Comparison of ENCODE assay signal across 8 cellular contexts in genomic region chr1:17606826-17607440, GRCh38.
DNase-seq lines count a peak whose midpoint lies in the region; ATAC-seq and TF ChIP-seq lines count a peak whose summit lies in the region.

No MANE protein-coding gene starts in this region.

- H3K9me3 ChIP-seq in SU-DHL-6 (ENCODE audit: insufficient read depth, low read length) (no peaks in the 10 kb centered on the region), colonic mucosa (no peaks in the 10 kb centered on the region), left lung (no peaks in the 10 kb centered on the region)

- H3K9ac ChIP-seq in SU-DHL-6 (ENCODE audit: low read length) (no peak overlapping the region), colonic mucosa (ENCODE audit: low read depth in 2 of 2, low read length in 2 of 2) (no peak overlapping the region)

- intact Hi-C loops in colonic mucosa (cut with DNase I) (loop anchor here (2.0 kb wide), 1 partner anchor 104 kb away; no protein-coding TSS in a partner anchor), left lung (cut with DNase I) (loop anchor here in 1 of 2 donors (5.0 kb wide), 1 partner anchor 105 kb away; no protein-coding TSS in a partner anchor)

- no peaks in the 10 kb centered on the region for H4K20me1 ChIP-seq in SU-DHL-6 (ENCODE audit: low read depth, low read length)

- no peaks in the 10 kb centered on the region for H3K79me2 ChIP-seq in SU-DHL-6 (ENCODE audit: insufficient read depth, low read length)

- peak; percentile 77 for TF ChIP-seq CTCF in SU-DHL-6 (IDR thresholded peaks at IDR 0.05; ENCODE audit: insufficient read depth, low read length, poor library complexity, severe bottlenecking)
- peak; percentile 95 for TF ChIP-seq CTCF in colonic mucosa (IDR thresholded peaks at IDR 0.05)
- peak; percentile 91 to 96 for TF ChIP-seq CTCF in left lung (IDR thresholded peaks at IDR 0.05)

- H3K4me1 ChIP-seq in colonic mucosa (peaks cover 3% of the 10 kb centered on the region), left lung (peaks cover 0 to 6% of the 10 kb centered on the region in 2 donors)

- H3K4me3 ChIP-seq in SU-DHL-6 (ENCODE audit: insufficient read depth, low read length, poor library complexity, severe bottlenecking): no peak overlapping the region
- no peak overlapping the region for H3K4me3 ChIP-seq in colonic mucosa
- no peak overlapping the region for H3K4me3 ChIP-seq in left lung

- H3K4me2 ChIP-seq in SU-DHL-6 (ENCODE audit: low read depth, low read length, poor library complexity, severe bottlenecking): no peak overlapping the region

- H3K27ac ChIP-seq in SU-DHL-6 (ENCODE audit: low read depth, low read length) (no peak overlapping the region), colonic mucosa (no peak overlapping the region), left lung (no peak overlapping the region)

- no peaks in the 10 kb centered on the region for H3K27me3 ChIP-seq in SU-DHL-6 (ENCODE audit: low read length)
- no peaks in the 10 kb centered on the region for H3K27me3 ChIP-seq in colonic mucosa
- H3K27me3 ChIP-seq in left lung: peaks cover 0 to 10% of the 10 kb centered on the region in 2 donors

- DNase-seq in NCI-H2029 (lab: John Stamatoyannopoulos, UW): peak; percentile 42
- no peak for DNase-seq in NCI-H2029 treated with DMSO at 0.1 percent for 48 hours (lab: John Stamatoyannopoulos, UW)
- peak; percentile 9 to 62 for DNase-seq in Kasumi-1 (lab: John Stamatoyannopoulos, UW)
- DNase-seq in colonic mucosa: peak; percentile 81
- peak; percentile 66 to 88 for DNase-seq in left lung
- peak; percentile 14 to 21 for DNase-seq in stimulated activated CD8-positive, alpha-beta memory T cell treated with anti-CD3 and anti-CD28 coated beads, Interleukin-15, amount 100 ng/mL, for 48 hours (ENCODE audit: low read depth in 2 of 2)

- no peaks in the 10 kb centered on the region for H3F3A ChIP-seq in SU-DHL-6 (ENCODE audit: insufficient read depth)

- no peaks in the 10 kb centered on the region for H3K9me2 ChIP-seq in SU-DHL-6 (replicated peaks; ENCODE audit: insufficient read depth, low read length)

- ATAC-seq in left lung (peak; percentile 89), HG02852 (IDR thresholded peaks at IDR 0.05; ENCODE audit: unreplicated experiment) (no peak)

- H3K36me3 ChIP-seq in SU-DHL-6 (ENCODE audit: low read length) (no peaks in the 10 kb centered on the region), colonic mucosa (no peaks in the 10 kb centered on the region), left lung (peaks cover 0 to 3% of the 10 kb centered on the region in 2 donors)

- no peak overlapping the region for H2AFZ ChIP-seq in SU-DHL-6 (ENCODE audit: low read depth, low read length, severe bottlenecking)
